In genomic region chr17:7204335-7204734, GRCh38 we compare ENCODE assay signal across 9 cellular contexts. TPM values are rescaled to one million over a fixed set of nuclear protein-coding genes. Genes with fewer than 3 reads are reported as not detected.
DNase-seq lines count a peak whose midpoint lies in the region; ATAC-seq and TF ChIP-seq lines count a peak whose summit lies in the region.
"Had no signal": no experiment of that assay in that cellular context is flagged by ENCODE, and none has a peak within 500 bp of the region (broad histone marks: within the 10 kb centered on the region; RNA-seq: fewer than 3 reads in every experiment).

No MANE protein-coding gene starts in this region.

- DNase-seq in CD14-positive monocyte (ENCODE audit: low spot score) (no peak), NCI-H1694 (lab: John Stamatoyannopoulos, UW) (peak; percentile 61), coronary artery (ENCODE audit: low spot score) (no peak), nephron progenitor cell (no peak), dedifferentiated amniotic fluid mesenchymal stem cell (ENCODE audit: extremely low spot score) (no peak), GF-D8 (lab: John Stamatoyannopoulos, UW) (no peak), islet precursor cell (no peak)

- peaks cover 31 to 52% of the 10 kb centered on the region in 2 donors for H3K36me3 Mint-ChIP-seq in CD14-positive monocyte
- H3K36me3 Mint-ChIP-seq in nephron progenitor cell (ENCODE audit: low read depth): peaks cover 38% of the 10 kb centered on the region

- H3K4me3 ChIP-seq in coronary artery: peak overlapping the region; percentile 76

- peaks cover 1 to 10% (median 1%) of the 10 kb centered on the region in 3 donors for H3K27me3 Mint-ChIP-seq in CD14-positive monocyte (ENCODE audit: low read depth in 3 of 3)
- no peaks in the 10 kb centered on the region for H3K27me3 Mint-ChIP-seq in nephron progenitor cell (ENCODE audit: low read depth, poor library complexity)

- no peak for ATAC-seq in GM21619 (IDR thresholded peaks at IDR 0.05; ENCODE audit: unreplicated experiment)
- ATAC-seq: Panc1 had no signal

- H3K27ac ChIP-seq in coronary artery: peak overlapping the region; percentile 57 to 70

- H3K27ac Mint-ChIP-seq in CD14-positive monocyte (peak overlapping the region; percentile 55 to 98 (median 94)), nephron progenitor cell (no peak overlapping the region)

- H3K4me1 Mint-ChIP-seq in CD14-positive monocyte (peaks cover 28% of the 10 kb centered on the region), nephron progenitor cell (peaks cover 53% of the 10 kb centered on the region)

- H3K4me3 Mint-ChIP-seq in CD14-positive monocyte (peak overlapping the region; percentile 79 to 87), nephron progenitor cell (peak overlapping the region; percentile 79)

- intact Hi-C loops in CD14-positive monocyte (cut with micrococcal nuclease): no loop called here

- TF ChIP-seq CTCF in CD14-positive monocyte (IDR thresholded peaks at IDR 0.05) (no peak), coronary artery (IDR thresholded peaks at IDR 0.05) (no peak), nephron progenitor cell (IDR thresholded peaks at IDR 0.05) (no peak)

- H3K9me3 Mint-ChIP-seq in CD14-positive monocyte (no peaks in the 10 kb centered on the region), nephron progenitor cell (no peaks in the 10 kb centered on the region)

RNA-seq across cellular contexts. Expression of gene DLG4, which starts 15.3 kb away (rescaled TPM):
- polyA plus RNA-seq in CD14-positive monocyte: under 1 TPM; 0.37 to 0.39 TPM

RNA-seq across cellular contexts. Expression of gene ACADVL, which starts 15.4 kb away (rescaled TPM):
- polyA plus RNA-seq in CD14-positive monocyte: 100 to 1,000 TPM; 152 to 154 TPM

RNA-seq across cellular contexts. Expression of gene ASGR1, which starts 25.2 kb away (rescaled TPM):
- 100 to 1,000 TPM; 114 to 126 TPM for polyA plus RNA-seq in CD14-positive monocyte

RNA-seq across cellular contexts. Expression of gene DVL2, which starts 30.0 kb away (rescaled TPM):
- polyA plus RNA-seq in CD14-positive monocyte: 1 to 10 TPM; 7.0 to 7.8 TPM

RNA-seq across cellular contexts. Expression of gene PHF23, which starts 34.9 kb away (rescaled TPM):
- 10 to 100 TPM; 12.0 to 12.9 TPM for polyA plus RNA-seq in CD14-positive monocyte
